1 cellular context compared by ENCODE assay signal in genomic region chr14:59583755-59584154, GRCh38.
TF ChIP-seq lines count a peak whose summit lies in the region.

No MANE protein-coding gene starts in this region.

TF ChIP-seq in HepG2, 621 proteins besides CTCF, POLR2A, EP300 and RAD21:
- TF ChIP-seq ZKSCAN8 (CRISPR knock-in tag; IDR thresholded peaks at IDR 0.05; ENCODE audit: borderline replicate concordance) (no peak), ZNF20 (CRISPR knock-in tag; IDR thresholded peaks at IDR 0.05) (no peak), KLF16 (CRISPR knock-in tag; IDR thresholded peaks at IDR 0.05) (no peak), FOXC1 (CRISPR knock-in tag; IDR thresholded peaks at IDR 0.05; ENCODE audit: borderline replicate concordance) (no peak), NFYC (CRISPR knock-in tag; IDR thresholded peaks at IDR 0.05) (no peak), ZMAT3 (CRISPR knock-in tag; conservative IDR thresholded peaks at IDR 0.05) (no peak), PTBP1 (IDR thresholded peaks at IDR 0.05; ENCODE audit: low read depth, low read length, poor library complexity, severe bottlenecking) (no peak), ZNF775 (CRISPR knock-in tag; IDR thresholded peaks at IDR 0.05; ENCODE audit: borderline replicate concordance) (no peak), ZSCAN29 (CRISPR knock-in tag; conservative IDR thresholded peaks at IDR 0.05) (no peak), ZNF510 (CRISPR knock-in tag; IDR thresholded peaks at IDR 0.05; ENCODE audit: low read depth) (no peak), ARID5B (CRISPR knock-in tag; IDR thresholded peaks at IDR 0.05) (no peak), TBX3 (IDR thresholded peaks at IDR 0.05; ENCODE audit: borderline replicate concordance) (no peak), MXD1 (CRISPR knock-in tag; IDR thresholded peaks at IDR 0.05) (no peak)
TF ChIP-seq in HepG2: peak in this region for 0.
